Comparison of ENCODE assay signal across 8 cellular contexts in genomic region chr17:17741346-17742023, GRCh38.
DNase-seq lines count a peak whose midpoint lies in the region; ATAC-seq and TF ChIP-seq lines count a peak whose summit lies in the region.

No MANE protein-coding gene starts in this region.

- peak overlapping the region; percentile 81 for H3K4me3 Mint-ChIP-seq in T-helper 17 cell
- H3K4me3 Mint-ChIP-seq in osteocyte (ENCODE audit: unreplicated experiment) = no peak overlapping the region

- H3K27me3 Mint-ChIP-seq in T-helper 17 cell = no peaks in the 10 kb centered on the region
- no peaks in the 10 kb centered on the region for H3K27me3 Mint-ChIP-seq in osteocyte (ENCODE audit: unreplicated experiment)

- peak in 13 of 14 donors; percentile 38 to 85 (median 79) for DNase-seq in C1 segment of cervical spinal cord (lab: John Stamatoyannopoulos, UW)
- no peak for DNase-seq in T-helper 17 cell
- no peak for DNase-seq in fibroblast of villous mesenchyme (ENCODE audit: low read depth)
- no peak for DNase-seq in osteocyte (ENCODE audit: extremely low spot score, unreplicated experiment)
- DNase-seq in germinal center (ENCODE audit: low spot score) = no peak
- no peak for DNase-seq in SW 1271 (lab: John Stamatoyannopoulos, UW)

- H3K4me3 ChIP-seq in fibroblast of villous mesenchyme (ENCODE audit: low read depth, low read length) = no peak overlapping the region

- H3K4me1 Mint-ChIP-seq in T-helper 17 cell (peaks cover 18% of the 10 kb centered on the region), osteocyte (ENCODE audit: unreplicated experiment) (peaks cover 63% of the 10 kb centered on the region)

- H3K27ac Mint-ChIP-seq in T-helper 17 cell (peak overlapping the region; percentile 51), osteocyte (ENCODE audit: unreplicated experiment) (peak overlapping the region; percentile 75)

- no peaks in the 10 kb centered on the region for H3K9me3 Mint-ChIP-seq in osteocyte (ENCODE audit: unreplicated experiment)

- TF ChIP-seq CTCF in fibroblast of villous mesenchyme (IDR thresholded peaks at IDR 0.05; ENCODE audit: insufficient read depth, low read depth, low read length) (peak; percentile 38), osteocyte (IDR thresholded peaks at IDR 0.05) (peak; percentile 20)

- ATAC-seq in T-helper 17 cell (no peak), HG03571 (IDR thresholded peaks at IDR 0.05; ENCODE audit: unreplicated experiment) (no peak), GM21737 (IDR thresholded peaks at IDR 0.05; ENCODE audit: unreplicated experiment) (no peak)

- H3K36me3 Mint-ChIP-seq in T-helper 17 cell (ENCODE audit: low read depth) (no peaks in the 10 kb centered on the region), osteocyte (ENCODE audit: unreplicated experiment) (no peaks in the 10 kb centered on the region)

- H3K9me3 ChIP-seq in T-helper 17 cell (ENCODE audit: control insufficient read depth, low read length, poor library complexity, severe bottlenecking) = no peaks in the 10 kb centered on the region

Comparison
In these comparisons a context has a peak if more than half of its experiments do, and no peak if none do; other contexts are left out.
1. DNase-seq: peak in C1 segment of cervical spinal cord (13 of 14); none in T-helper 17 cell (0 of 3), fibroblast of villous mesenchyme (single experiment), osteocyte (single experiment), germinal center (single experiment) and SW 1271 (0 of 2).